ENCODE assay signal across 14 cellular contexts in genomic region chr5:80662108-80662507, GRCh38.
"Had no signal": no experiment of that assay in that cellular context is flagged by ENCODE, and none has a peak within 500 bp of the region (broad histone marks: within the 10 kb centered on the region; RNA-seq: fewer than 3 reads in every experiment).

No MANE protein-coding gene starts in this region.

- H3K9me3 Mint-ChIP-seq: activated CD4-positive, alpha-beta T cell treated with anti-CD3 and anti-CD28 coated beads, Interleukin-2, amount 10 ng/mL, durations not matched to agents 24 days and 14 days; activated naive CD4-positive, alpha-beta T cell treated with anti-CD3 and anti-CD28 coated beads for 36 hours; activated T-helper 17 cell treated with anti-CD3 and anti-CD28 coated beads, Interleukin-2, amount 50 U/mL, for 72 hours; nephron had no signal

- ATAC-seq: activated T-helper 17 cell treated with anti-CD3 and anti-CD28 coated beads, Interleukin-2, amount 50 U/mL, for 72 hours; stimulated activated naive B cell treated with anti-CD40 and anti-IgM and Interleukin-4, amounts not matched to agents 10 μg/mL and 1 μg/mL and 100 μg/mL, for 72 hours had no signal

- H3K4me1 Mint-ChIP-seq: nephron had no signal

- H3K27ac ChIP-seq: esophagus muscularis mucosa, left ventricle myocardium inferior, right atrium auricular region, transverse colon, vagina had no signal

- DNase-seq: activated CD4-positive, alpha-beta T cell treated with anti-CD3 and anti-CD28 coated beads, Interleukin-2, amount 10 ng/mL, durations not matched to agents 24 days and 14 days; activated naive CD4-positive, alpha-beta T cell treated with anti-CD3 and anti-CD28 coated beads for 36 hours; hippocampal formation; kidney; left ventricle myocardium inferior; nucleus accumbens; stimulated activated CD4-positive, alpha-beta T cell treated with anti-CD3 and anti-CD28 coated beads, Interleukin-2, amount 100 ng/mL, for 48 hours; stimulated activated naive B cell treated with anti-CD40 and anti-IgM and Interleukin-4, amounts not matched to agents 10 μg/mL and 1 μg/mL and 100 μg/mL, for 72 hours; transverse colon had no signal

- H3K27me3 Mint-ChIP-seq: activated CD4-positive, alpha-beta T cell treated with anti-CD3 and anti-CD28 coated beads, Interleukin-2, amount 10 ng/mL, durations not matched to agents 24 days and 14 days; activated T-helper 17 cell treated with anti-CD3 and anti-CD28 coated beads, Interleukin-2, amount 50 U/mL, for 72 hours; stimulated activated naive B cell treated with anti-CD40 and anti-IgM and Interleukin-4, amounts not matched to agents 10 μg/mL and 1 μg/mL and 100 μg/mL, for 72 hours had no signal

- H3K4me3 Mint-ChIP-seq: activated CD4-positive, alpha-beta T cell treated with anti-CD3 and anti-CD28 coated beads, Interleukin-2, amount 10 ng/mL, durations not matched to agents 24 days and 14 days; activated naive CD4-positive, alpha-beta T cell treated with anti-CD3 and anti-CD28 coated beads for 36 hours; activated T-helper 17 cell treated with anti-CD3 and anti-CD28 coated beads, Interleukin-2, amount 50 U/mL, for 72 hours; nephron; stimulated activated naive B cell treated with anti-CD40 and anti-IgM and Interleukin-4, amounts not matched to agents 10 μg/mL and 1 μg/mL and 100 μg/mL, for 72 hours had no signal

- H3K27ac Mint-ChIP-seq: activated CD4-positive, alpha-beta T cell treated with anti-CD3 and anti-CD28 coated beads, Interleukin-2, amount 10 ng/mL, durations not matched to agents 24 days and 14 days; activated naive CD4-positive, alpha-beta T cell treated with anti-CD3 and anti-CD28 coated beads for 36 hours; activated T-helper 17 cell treated with anti-CD3 and anti-CD28 coated beads, Interleukin-2, amount 50 U/mL, for 72 hours; nephron; stimulated activated naive B cell treated with anti-CD40 and anti-IgM and Interleukin-4, amounts not matched to agents 10 μg/mL and 1 μg/mL and 100 μg/mL, for 72 hours had no signal
